ENCODE assay signal across 11 cellular contexts in genomic region chr20:9408422-9409300, GRCh38.
A peak's percentile ranks its signal among the peaks of the same experiment; 100 is the strongest.
DNase-seq lines count a peak whose midpoint lies in the region; ATAC-seq and TF ChIP-seq lines count a peak whose summit lies in the region.
"Had no signal": no experiment of that assay in that cellular context is flagged by ENCODE, and none has a peak within 500 bp of the region (broad histone marks: within the 10 kb centered on the region; RNA-seq: fewer than 3 reads in every experiment).

No MANE protein-coding gene starts in this region.

- H3K4ac ChIP-seq in mesenchymal stem cell (ENCODE audit: low read depth in 1 of 2, low read length in 2 of 2): no peak overlapping the region

- DNase-seq in DMS79 (lab: John Stamatoyannopoulos, UW): peak; percentile 81
- DNase-seq in HS-5 (ENCODE audit: low read depth): peak; percentile 52
- DNase-seq in mesenchymal stem cell: peak; percentile 58
- DNase-seq in prostate gland (ENCODE audit: low spot score): no peak
- DNase-seq in SW480 (ENCODE audit: low spot score): no peak
- no peak for DNase-seq in retina
- no peak for DNase-seq in T-helper 17 cell
- DNase-seq: NCI-H1048 had no signal

- peak overlapping the region; percentile 63 for H3K27ac ChIP-seq in mesenchymal stem cell (ENCODE audit: low read length, poor library complexity, severe bottlenecking)
- H3K27ac ChIP-seq in prostate gland: no peak overlapping the region

- H3K79me1 ChIP-seq in mesenchymal stem cell (replicated peaks; ENCODE audit: low read length, poor library complexity, severe bottlenecking): no peaks in the 10 kb centered on the region

- H2BK15ac ChIP-seq in mesenchymal stem cell (ENCODE audit: low read depth, poor library complexity, severe bottlenecking): no peak overlapping the region

- H2BK5ac ChIP-seq in mesenchymal stem cell (ENCODE audit: low read depth, low read length, poor library complexity, severe bottlenecking): no peak overlapping the region

- H3K4me3 Mint-ChIP-seq in brain: no peak overlapping the region
- no peak overlapping the region for H3K4me3 Mint-ChIP-seq in T-helper 17 cell
- H3K4me3 Mint-ChIP-seq: central memory CD8-positive, alpha-beta T cell had no signal

- no peak overlapping the region for H4K91ac ChIP-seq in mesenchymal stem cell (ENCODE audit: low read length)

- H3K27me3 Mint-ChIP-seq in brain (no peaks in the 10 kb centered on the region), T-helper 17 cell (no peaks in the 10 kb centered on the region)
- H3K27me3 Mint-ChIP-seq: central memory CD8-positive, alpha-beta T cell had no signal

- no peak overlapping the region for H2BK12ac ChIP-seq in mesenchymal stem cell (ENCODE audit: low read length in 2 of 2)

- H3K9me3 ChIP-seq in mesenchymal stem cell (ENCODE audit: control insufficient read depth, low read length) (no peaks in the 10 kb centered on the region), prostate gland (no peaks in the 10 kb centered on the region), T-helper 17 cell (ENCODE audit: control insufficient read depth, low read length, poor library complexity, severe bottlenecking) (no peaks in the 10 kb centered on the region)

- no peak overlapping the region for H2BK120ac ChIP-seq in mesenchymal stem cell (ENCODE audit: low read depth, low read length)

- no peak overlapping the region for H3K4me2 ChIP-seq in mesenchymal stem cell (ENCODE audit: low read length, poor library complexity, severe bottlenecking)

- intact Hi-C loops in prostate gland (cut with DNase I): loop anchor here (2.0 kb wide), 1 partner anchor 202 kb away; no protein-coding TSS in a partner anchor

- H2AK5ac ChIP-seq in mesenchymal stem cell (ENCODE audit: low read length, severe bottlenecking): peak overlapping the region; percentile 15

- H3K36me3 Mint-ChIP-seq in brain (peaks cover 33% of the 10 kb centered on the region), T-helper 17 cell (ENCODE audit: low read depth) (no peaks in the 10 kb centered on the region)

- H3K4me1 ChIP-seq in mesenchymal stem cell (ENCODE audit: control insufficient read depth, insufficient read depth, low read depth, low read length) (peaks cover 5% of the 10 kb centered on the region), prostate gland (replicated peaks) (no peaks in the 10 kb centered on the region)

- no peak for TF ChIP-seq POLR2A in prostate gland (IDR thresholded peaks at IDR 0.05)

- H4K8ac ChIP-seq in mesenchymal stem cell (ENCODE audit: low read length): no peak overlapping the region

- no peak for ATAC-seq in T-helper 17 cell
- ATAC-seq: Right ventricle myocardium inferior had no signal

- no peak overlapping the region for H3K23ac ChIP-seq in mesenchymal stem cell (ENCODE audit: low read length in 2 of 2)

- peak; percentile 43 to 59 for TF ChIP-seq CTCF in brain (conservative IDR thresholded peaks at IDR 0.05)
- no peak for TF ChIP-seq CTCF in prostate gland (IDR thresholded peaks at IDR 0.05)

- H3K27ac Mint-ChIP-seq in brain (peak overlapping the region in 4 of 5 experiments; percentile 44 to 79 (median 69)), T-helper 17 cell (no peak overlapping the region)

- H3K9ac ChIP-seq in mesenchymal stem cell (ENCODE audit: low read length): peak overlapping the region; percentile 36

- no peak overlapping the region for H3K18ac ChIP-seq in mesenchymal stem cell (ENCODE audit: low read depth in 1 of 2, low read length in 2 of 2)

- peak overlapping the region in 1 of 2 experiments; percentile 3 for H3K4me3 ChIP-seq in mesenchymal stem cell (ENCODE audit: insufficient read depth in 1 of 2, low read depth in 1 of 2, low read length in 2 of 2)
- no peak overlapping the region for H3K4me3 ChIP-seq in prostate gland

- no peak overlapping the region for H3K14ac ChIP-seq in mesenchymal stem cell (ENCODE audit: low read length in 2 of 2)

- peaks cover 32% of the 10 kb centered on the region for H3K4me1 Mint-ChIP-seq in brain
- H3K4me1 Mint-ChIP-seq in T-helper 17 cell: no peaks in the 10 kb centered on the region
- H3K4me1 Mint-ChIP-seq: central memory CD8-positive, alpha-beta T cell had no signal

- H2AFZ ChIP-seq in mesenchymal stem cell (ENCODE audit: low read depth, low read length): no peak overlapping the region

- WGBS in mesenchymal stem cell: 35% methylated on average over 9 of the region's 10 CpGs
- WGBS in prostate gland: 71% methylated on average over 10 of the region's 10 CpGs

- H3K36me3 ChIP-seq in mesenchymal stem cell (ENCODE audit: control insufficient read depth in 1 of 2, insufficient read depth in 2 of 2, low read depth in 1 of 2, low read length in 2 of 2): peaks cover 0 to 7% of the 10 kb centered on the region in 2 experiments
- H3K36me3 ChIP-seq in prostate gland: no peaks in the 10 kb centered on the region

- H3K9me3 Mint-ChIP-seq in brain: no peaks in the 10 kb centered on the region
- H3K9me3 Mint-ChIP-seq: central memory CD8-positive, alpha-beta T cell had no signal

- H3K27me3 ChIP-seq in mesenchymal stem cell (ENCODE audit: control insufficient read depth in 1 of 2, insufficient read depth in 1 of 2, low read length in 2 of 2): no peaks in the 10 kb centered on the region
- H3K27me3 ChIP-seq in prostate gland (replicated peaks; ENCODE audit: insufficient read depth): no peaks in the 10 kb centered on the region

Comparison
In these comparisons a context has a peak if more than half of its experiments do, and no peak if none do; other contexts are left out.
1. DNase-seq: peak in DMS79 (single experiment), HS-5 (single experiment) and mesenchymal stem cell (single experiment); none in prostate gland (single experiment), SW480 (single experiment), retina (single experiment) and T-helper 17 cell (0 of 3).
2. CTCF ChIP-seq: peak in brain (2 of 2); none in prostate gland (0 of 4).